In genomic region chr12:19772776-19773175, GRCh38 we compare ENCODE assay signal across 1 cellular context.
A peak's percentile ranks its signal among the peaks of the same experiment; 100 is the strongest.
TF ChIP-seq lines count a peak whose summit lies in the region.

No MANE protein-coding gene starts in this region.

TF ChIP-seq in IMR-90, 13 proteins besides CTCF, POLR2A, EP300 and RAD21:
- TF ChIP-seq RFX5 (IDR thresholded peaks at IDR 0.05; ENCODE audit: low read depth, low read length) (no peak), MAFK (IDR thresholded peaks at IDR 0.05; ENCODE audit: low read depth, low read length) (peak; percentile 83)
